In the genomic region with DNA sequence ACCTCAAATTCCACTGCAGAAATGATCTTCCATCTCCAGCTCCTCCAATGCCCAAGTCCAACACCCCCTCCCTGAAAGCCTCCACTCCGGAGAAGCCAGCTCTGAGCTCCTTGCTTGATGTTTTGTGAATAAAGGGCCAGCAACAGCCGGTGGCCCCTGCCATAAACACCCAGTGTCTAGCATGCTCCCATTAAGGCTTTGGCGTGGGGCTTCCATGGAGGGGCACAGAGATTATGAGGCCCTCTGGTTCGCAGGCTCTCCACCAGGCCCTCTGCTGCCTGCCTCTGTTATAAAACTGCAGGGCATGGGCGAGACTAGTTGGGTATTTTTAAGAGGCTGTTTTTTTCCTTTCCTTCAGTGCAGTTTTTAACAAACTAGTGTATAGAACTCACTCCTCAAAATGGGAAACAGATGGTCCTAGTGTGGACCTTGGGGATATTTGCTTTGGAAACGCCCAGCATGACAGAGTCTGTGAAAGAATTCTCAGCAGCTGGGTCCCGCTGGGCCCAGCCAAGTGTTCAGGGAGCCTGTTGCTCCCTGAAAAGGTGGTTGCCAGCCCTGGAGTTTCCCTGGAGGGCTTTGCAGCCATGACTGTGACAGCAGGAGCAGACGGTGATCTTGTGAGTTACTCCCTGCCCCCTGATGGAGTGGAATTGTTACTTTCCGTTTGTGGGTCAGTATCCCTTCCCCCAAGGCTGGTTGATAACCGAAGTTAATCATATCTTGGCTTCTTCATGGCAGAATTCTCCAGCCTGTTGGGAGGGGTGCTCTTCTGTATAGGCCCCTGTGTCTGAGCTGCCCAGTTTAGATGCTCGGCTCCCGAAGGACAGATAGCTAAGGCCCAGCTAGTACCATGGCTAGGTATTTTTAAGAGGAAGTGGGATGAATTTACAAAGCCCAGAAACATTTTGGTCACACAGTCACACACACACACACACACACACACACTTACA, we compare ENCODE assay signal across 11 cellular contexts.
A peak's percentile ranks its signal among the peaks of the same experiment; 100 is the strongest.
DNase-seq lines count a peak whose midpoint lies in the region; ATAC-seq and TF ChIP-seq lines count a peak whose summit lies in the region.
"Had no signal": no experiment of that assay in that cellular context is flagged by ENCODE, and none has a peak within 500 bp of the region (broad histone marks: within the 10 kb centered on the region; RNA-seq: fewer than 3 reads in every experiment).

No MANE protein-coding gene starts in this region.

- H3K27me3 Mint-ChIP-seq in Caco-2 (ENCODE audit: insufficient read depth, unreplicated experiment): peaks cover 5% of the 10 kb centered on the region
- H3K27me3 Mint-ChIP-seq: activated CD4-positive, alpha-beta T cell treated with anti-CD3 and anti-CD28 coated beads, Interleukin-2, amount 10 ng/mL, durations not matched to agents 24 days and 14 days; activated naive CD4-positive, alpha-beta T cell treated with anti-CD3 and anti-CD28 coated beads, Interleukin-2, amount 10 ng/mL, durations not matched to agents 7 days and 5 days had no signal

- intact Hi-C loops in left ventricle myocardium inferior (cut with micrococcal nuclease): no loop called here
- intact Hi-C loops in sciatic nerve (cut with DNase I): no loop called here
- intact Hi-C loops in Caco-2 (cut with micrococcal nuclease; ENCODE audit: unreplicated experiment): no loop called here

- TF ChIP-seq CTCF in astrocyte of the cerebellum (IDR thresholded peaks at IDR 0.05; ENCODE audit: low read depth, low read length, missing control alignments) (no peak), left ventricle myocardium inferior (IDR thresholded peaks at IDR 0.05; ENCODE audit: borderline replicate concordance) (no peak), Caco-2 (IDR thresholded peaks at IDR 0.05; ENCODE audit: insufficient read depth in 1 of 2, low read depth in 1 of 2, low read length in 1 of 2, severe bottlenecking in 1 of 2, unreplicated experiment in 1 of 2) (no peak)

- H3K4me3 ChIP-seq in astrocyte of the cerebellum (ENCODE audit: low read depth, low read length) (no peak overlapping the region), left ventricle myocardium inferior (peak overlapping the region; percentile 21), Caco-2 (ENCODE audit: low read depth, low read length) (no peak overlapping the region)

- CTCF ChIA-PET in Caco-2 (lab: Charles Lee): no interaction called here

- no TSS peak for BruUV-seq in Caco-2 (replicated peaks; lab: Mats Ljungman, UMichigan)

- POLR2A ChIA-PET in Caco-2 (lab: Charles Lee): no interaction called here

- peak overlapping the region; percentile 81 for H3K27ac ChIP-seq in left ventricle myocardium inferior (replicated peaks)

- no peak overlapping the region for H3K4me3 Mint-ChIP-seq in Caco-2 (ENCODE audit: unreplicated experiment)
- H3K4me3 Mint-ChIP-seq: activated CD4-positive, alpha-beta T cell treated with anti-CD3 and anti-CD28 coated beads, Interleukin-2, amount 10 ng/mL, durations not matched to agents 24 days and 14 days; activated naive CD4-positive, alpha-beta T cell treated with anti-CD3 and anti-CD28 coated beads, Interleukin-2, amount 10 ng/mL, durations not matched to agents 7 days and 5 days had no signal

- ATAC-seq in sciatic nerve (peak; percentile 91), HG03439 (IDR thresholded peaks at IDR 0.05; ENCODE audit: unreplicated experiment) (no peak), GM18502 (IDR thresholded peaks at IDR 0.05; ENCODE audit: poor library complexity, unreplicated experiment) (no peak)
- ATAC-seq: HCT116 had no signal

- DNase-seq in DMS 273 (lab: John Stamatoyannopoulos, UW; ENCODE audit: unreplicated experiment) (peak; percentile 69), astrocyte of the cerebellum (ENCODE audit: low read depth) (peak; percentile 45), left ventricle myocardium inferior (peak; percentile 72), sciatic nerve (ENCODE audit: low spot score) (peak; percentile 69), Caco-2 (no peak)
- DNase-seq in stimulated activated CD4-positive, alpha-beta T cell treated with anti-CD3 and anti-CD28 coated beads, Interleukin-12 subunit alpha, Interleukin-12 subunit beta, amount 100 ng/mL, for 4 hours: no peak
- DNase-seq: activated CD4-positive, alpha-beta T cell treated with anti-CD3 and anti-CD28 coated beads, Interleukin-2, amount 10 ng/mL, durations not matched to agents 24 days and 14 days; activated naive CD4-positive, alpha-beta T cell treated with anti-CD3 and anti-CD28 coated beads, Interleukin-2, amount 10 ng/mL, durations not matched to agents 7 days and 5 days had no signal

- peaks cover 10% of the 10 kb centered on the region for H3K9me3 Mint-ChIP-seq in Caco-2 (ENCODE audit: unreplicated experiment)
- H3K9me3 Mint-ChIP-seq: activated CD4-positive, alpha-beta T cell treated with anti-CD3 and anti-CD28 coated beads, Interleukin-2, amount 10 ng/mL, durations not matched to agents 24 days and 14 days had no signal

- in situ Hi-C loops in astrocyte of the cerebellum (cut with HindIII; ENCODE audit: low sequenced_read_pairs): no loop called here

- H3K4me1 ChIP-seq in left ventricle myocardium inferior (peaks cover 22% of the 10 kb centered on the region), Caco-2 (no peaks in the 10 kb centered on the region)

- no peak overlapping the region for H3K27ac Mint-ChIP-seq in Caco-2 (ENCODE audit: unreplicated experiment)
- H3K27ac Mint-ChIP-seq: activated CD4-positive, alpha-beta T cell treated with anti-CD3 and anti-CD28 coated beads, Interleukin-2, amount 10 ng/mL, durations not matched to agents 24 days and 14 days; activated naive CD4-positive, alpha-beta T cell treated with anti-CD3 and anti-CD28 coated beads, Interleukin-2, amount 10 ng/mL, durations not matched to agents 7 days and 5 days had no signal

- H3K36me3 Mint-ChIP-seq in Caco-2 (ENCODE audit: insufficient read depth, unreplicated experiment): no peaks in the 10 kb centered on the region
- H3K36me3 Mint-ChIP-seq: activated naive CD4-positive, alpha-beta T cell treated with anti-CD3 and anti-CD28 coated beads, Interleukin-2, amount 10 ng/mL, durations not matched to agents 7 days and 5 days had no signal

- H3K9me3 ChIP-seq in left ventricle myocardium inferior (replicated peaks) (peaks cover 28% of the 10 kb centered on the region), Caco-2 (peaks cover 8% of the 10 kb centered on the region)

- no peaks in the 10 kb centered on the region for H3K4me1 Mint-ChIP-seq in Caco-2 (ENCODE audit: low read depth, unreplicated experiment)
- H3K4me1 Mint-ChIP-seq: activated CD4-positive, alpha-beta T cell treated with anti-CD3 and anti-CD28 coated beads, Interleukin-2, amount 10 ng/mL, durations not matched to agents 24 days and 14 days; activated naive CD4-positive, alpha-beta T cell treated with anti-CD3 and anti-CD28 coated beads, Interleukin-2, amount 10 ng/mL, durations not matched to agents 7 days and 5 days had no signal

- H3K36me3 ChIP-seq in left ventricle myocardium inferior: no peaks in the 10 kb centered on the region
- H3K36me3 ChIP-seq in Caco-2 (ENCODE audit: control insufficient read depth, insufficient read depth, low read length): no peaks in the 10 kb centered on the region

- H3K27me3 ChIP-seq in left ventricle myocardium inferior (ENCODE audit: low read depth) (peaks cover 6% of the 10 kb centered on the region), Caco-2 (replicated peaks; ENCODE audit: control insufficient read depth, insufficient read depth, low read length) (no peaks in the 10 kb centered on the region)

Comparison
In these comparisons a context has a peak if more than half of its experiments do, and no peak if none do; other contexts are left out.
1. DNase-seq: peak in DMS 273 (single experiment), astrocyte of the cerebellum (single experiment), left ventricle myocardium inferior (single experiment) and sciatic nerve (single experiment); none in Caco-2 (0 of 2) and stimulated activated CD4-positive, alpha-beta T cell treated with anti-CD3 and anti-CD28 coated beads, Interleukin-12 subunit alpha, Interleukin-12 subunit beta, amount 100 ng/mL, for 4 hours (single experiment).